8 cellular contexts compared by ENCODE assay signal in genomic region chr12:9455516-9455915, GRCh38.
A peak's percentile ranks its signal among the peaks of the same experiment; 100 is the strongest.
DNase-seq lines count a peak whose midpoint lies in the region; ATAC-seq and TF ChIP-seq lines count a peak whose summit lies in the region.
"Not testable (repeated sequence)": the region's sequence is repeated elsewhere in the genome, so short reads cannot be mapped to it uniquely, and the experiment has no call there.

No MANE protein-coding gene starts in this region.

- H3K4me2 ChIP-seq in mesenchymal stem cell (ENCODE audit: low read length, poor library complexity, severe bottlenecking) = not testable (repeated sequence)

- not testable (repeated sequence) for H3K36me3 ChIP-seq in mesenchymal stem cell (ENCODE audit: control insufficient read depth in 1 of 2, insufficient read depth in 2 of 2, low read depth in 1 of 2, low read length in 2 of 2)

- H3K9me3 ChIP-seq in mesenchymal stem cell (ENCODE audit: control insufficient read depth, low read length) = not testable (repeated sequence)

- not testable (repeated sequence) for TF ChIP-seq CTCF in fibroblast of villous mesenchyme (IDR thresholded peaks at IDR 0.05; ENCODE audit: insufficient read depth, low read depth, low read length)

- H3K79me1 ChIP-seq in mesenchymal stem cell (replicated peaks; ENCODE audit: low read length, poor library complexity, severe bottlenecking) = not testable (repeated sequence)

- not testable (repeated sequence) for H3K4ac ChIP-seq in mesenchymal stem cell (ENCODE audit: low read depth in 1 of 2, low read length in 2 of 2)

- not testable (repeated sequence) for H2BK5ac ChIP-seq in mesenchymal stem cell (ENCODE audit: low read depth, low read length, poor library complexity, severe bottlenecking)

- H3K14ac ChIP-seq in mesenchymal stem cell (ENCODE audit: low read length in 2 of 2) = not testable (repeated sequence)

- not testable (repeated sequence) for H3K36me3 Mint-ChIP-seq in activated naive CD8-positive, alpha-beta T cell treated with anti-CD3 and anti-CD28 coated beads, Interleukin-2, amount 50 U/mL, for 24 hours (ENCODE audit: low read depth); central memory CD8-positive, alpha-beta T cell (ENCODE audit: insufficient read depth); stimulated activated effector memory CD8-positive, alpha-beta T cell treated with anti-CD3 and anti-CD28 coated beads, Interleukin-12 subunit alpha, Interleukin-12 subunit beta, amount 100 ng/mL, for 72 hours

- not testable (repeated sequence) for H4K91ac ChIP-seq in mesenchymal stem cell (ENCODE audit: low read length)

- not testable (repeated sequence) for H3K27ac ChIP-seq in mesenchymal stem cell (ENCODE audit: low read length, poor library complexity, severe bottlenecking)

- H4K8ac ChIP-seq in mesenchymal stem cell (ENCODE audit: low read length) = not testable (repeated sequence)

- not testable (repeated sequence) for H2BK120ac ChIP-seq in mesenchymal stem cell (ENCODE audit: low read depth, low read length)

- H2AFZ ChIP-seq in mesenchymal stem cell (ENCODE audit: low read depth, low read length) = not testable (repeated sequence)

- H3K27ac Mint-ChIP-seq in activated naive CD8-positive, alpha-beta T cell treated with anti-CD3 and anti-CD28 coated beads, Interleukin-2, amount 50 U/mL, for 24 hours; central memory CD8-positive, alpha-beta T cell (ENCODE audit: low read depth); stimulated activated effector memory CD8-positive, alpha-beta T cell treated with anti-CD3 and anti-CD28 coated beads, Interleukin-12 subunit alpha, Interleukin-12 subunit beta, amount 100 ng/mL, for 72 hours: not testable (repeated sequence)

- DNase-seq in DMS79 (lab: John Stamatoyannopoulos, UW) = peak; percentile 11
- DNase-seq in HUDEP-2 (lab: John Stamatoyannopoulos, UW; ENCODE audit: unreplicated experiment in 76 of 76) = peak in 73 of 76 experiments; percentile 28 to 88 (median 74)
- DNase-seq in activated naive CD8-positive, alpha-beta T cell treated with anti-CD3 and anti-CD28 coated beads, Interleukin-2, amount 50 U/mL, for 24 hours; central memory CD8-positive, alpha-beta T cell (ENCODE audit: low spot score in 2 of 2); stimulated activated effector memory CD8-positive, alpha-beta T cell treated with anti-CD3 and anti-CD28 coated beads, Interleukin-12 subunit alpha, Interleukin-12 subunit beta, amount 100 ng/mL, for 72 hours (ENCODE audit: low spot score in 2 of 2): not testable (repeated sequence)
- peak; percentile 63 for DNase-seq in fibroblast of villous mesenchyme (ENCODE audit: low read depth)
- DNase-seq in mesenchymal stem cell = peak; percentile 63

- not testable (repeated sequence) for H2BK12ac ChIP-seq in mesenchymal stem cell (ENCODE audit: low read length in 2 of 2)

- not testable (repeated sequence) for H2AK5ac ChIP-seq in mesenchymal stem cell (ENCODE audit: low read length, severe bottlenecking)

- not testable (repeated sequence) for H3K4me3 Mint-ChIP-seq in activated naive CD8-positive, alpha-beta T cell treated with anti-CD3 and anti-CD28 coated beads, Interleukin-2, amount 50 U/mL, for 24 hours; central memory CD8-positive, alpha-beta T cell; stimulated activated effector memory CD8-positive, alpha-beta T cell treated with anti-CD3 and anti-CD28 coated beads, Interleukin-12 subunit alpha, Interleukin-12 subunit beta, amount 100 ng/mL, for 72 hours

- not testable (repeated sequence) for H3K4me1 ChIP-seq in mesenchymal stem cell (ENCODE audit: control insufficient read depth, insufficient read depth, low read depth, low read length)

- H3K4me3 ChIP-seq in fibroblast of villous mesenchyme (ENCODE audit: low read depth, low read length); mesenchymal stem cell (ENCODE audit: insufficient read depth in 1 of 2, low read depth in 1 of 2, low read length in 2 of 2): not testable (repeated sequence)

- not testable (repeated sequence) for H3K27me3 ChIP-seq in mesenchymal stem cell (ENCODE audit: control insufficient read depth in 1 of 2, insufficient read depth in 1 of 2, low read length in 2 of 2)

- peak; percentile 33; the same call in 1 of the 3 replicates for ATAC-seq in SK-N-SH treated with all-trans-retinoic acid at 6 μM for 48 hours
- ATAC-seq in activated naive CD8-positive, alpha-beta T cell treated with anti-CD3 and anti-CD28 coated beads, Interleukin-2, amount 50 U/mL, for 24 hours = peak; percentile 61
- ATAC-seq in central memory CD8-positive, alpha-beta T cell (replicated peaks; ENCODE audit: extremely low read depth, poor library complexity, severe bottlenecking) = peak; percentile 49
- peak; percentile 94 for ATAC-seq in stimulated activated effector memory CD8-positive, alpha-beta T cell treated with anti-CD3 and anti-CD28 coated beads, Interleukin-12 subunit alpha, Interleukin-12 subunit beta, amount 100 ng/mL, for 72 hours

- not testable (repeated sequence) for H3K9me3 Mint-ChIP-seq in activated naive CD8-positive, alpha-beta T cell treated with anti-CD3 and anti-CD28 coated beads, Interleukin-2, amount 50 U/mL, for 24 hours; central memory CD8-positive, alpha-beta T cell; stimulated activated effector memory CD8-positive, alpha-beta T cell treated with anti-CD3 and anti-CD28 coated beads, Interleukin-12 subunit alpha, Interleukin-12 subunit beta, amount 100 ng/mL, for 72 hours

- WGBS in mesenchymal stem cell = 60% methylated on average over 3 of the region's 4 CpGs

- not testable (repeated sequence) for H3K4me1 Mint-ChIP-seq in activated naive CD8-positive, alpha-beta T cell treated with anti-CD3 and anti-CD28 coated beads, Interleukin-2, amount 50 U/mL, for 24 hours; central memory CD8-positive, alpha-beta T cell; stimulated activated effector memory CD8-positive, alpha-beta T cell treated with anti-CD3 and anti-CD28 coated beads, Interleukin-12 subunit alpha, Interleukin-12 subunit beta, amount 100 ng/mL, for 72 hours

- not testable (repeated sequence) for H3K27me3 Mint-ChIP-seq in activated naive CD8-positive, alpha-beta T cell treated with anti-CD3 and anti-CD28 coated beads, Interleukin-2, amount 50 U/mL, for 24 hours; central memory CD8-positive, alpha-beta T cell

- H2BK15ac ChIP-seq in mesenchymal stem cell (ENCODE audit: low read depth, poor library complexity, severe bottlenecking) = not testable (repeated sequence)

- H3K9ac ChIP-seq in mesenchymal stem cell (ENCODE audit: low read length) = not testable (repeated sequence)

- not testable (repeated sequence) for H3K23ac ChIP-seq in mesenchymal stem cell (ENCODE audit: low read length in 2 of 2)

- not testable (repeated sequence) for H3K18ac ChIP-seq in mesenchymal stem cell (ENCODE audit: low read depth in 1 of 2, low read length in 2 of 2)

Comparison
In these comparisons a context has a peak if more than half of its experiments do, and no peak if none do; other contexts are left out.
1. ATAC-seq: peak in every context shown above with its lines; median percentile 94 in stimulated activated effector memory CD8-positive, alpha-beta T cell treated with anti-CD3 and anti-CD28 coated beads, Interleukin-12 subunit alpha, Interleukin-12 subunit beta, amount 100 ng/mL, for 72 hours; 61 in activated naive CD8-positive, alpha-beta T cell treated with anti-CD3 and anti-CD28 coated beads, Interleukin-2, amount 50 U/mL, for 24 hours; 49 in central memory CD8-positive, alpha-beta T cell; 33 in SK-N-SH treated with all-trans-retinoic acid at 6 μM for 48 hours.